Comparison of ENCODE assay signal across 16 cellular contexts in genomic region chr3:30721314-30721634, GRCh38.
"Had no signal": no experiment of that assay in that cellular context is flagged by ENCODE, and none has a peak within 500 bp of the region (broad histone marks: within the 10 kb centered on the region; RNA-seq: fewer than 3 reads in every experiment).

No MANE protein-coding gene starts in this region.

- H3K27ac ChIP-seq: dorsolateral prefrontal cortex, esophagus squamous epithelium, foreskin keratinocyte, heart right ventricle, right atrium auricular region, suprapubic skin had no signal

- H3K36me3 ChIP-seq: esophagus squamous epithelium, heart right ventricle, right atrium auricular region, suprapubic skin had no signal

- H3K9me3 ChIP-seq: esophagus squamous epithelium, heart right ventricle, right atrium auricular region, suprapubic skin had no signal

- H3K4me3 ChIP-seq: dorsolateral prefrontal cortex, esophagus squamous epithelium, heart right ventricle, right atrium auricular region, suprapubic skin had no signal

- DNase-seq: activated CD4-positive, alpha-beta memory T cell treated with anti-CD3 and anti-CD28 coated beads, Interleukin-2, amount 10 ng/mL, durations not matched to agents 7 days and 5 days; activated CD4-positive, alpha-beta T cell treated with anti-CD3 and anti-CD28 coated beads for 36 hours; activated CD8-positive, alpha-beta memory T cell treated with anti-CD3 and anti-CD28 coated beads, Interleukin-2, amount 50 U/mL, for 4 hours; activated gamma-delta T cell treated with Interleukin-2 at 50 U/mL for 16 hours; activated naive CD8-positive, alpha-beta T cell treated with anti-CD3 and anti-CD28 coated beads for 36 hours; activated T-cell treated with anti-CD3 and anti-CD28 coated beads, Interleukin-2, amount 50 U/mL, for 72 hours; dorsolateral prefrontal cortex; esophagus squamous epithelium; heart right ventricle; posterior cingulate gyrus; stimulated activated naive CD8-positive, alpha-beta T cell treated with anti-CD3 and anti-CD28 coated beads, Interleukin-15, Interleukin-2, amounts not matched to agents 100 U/mL and 50 U/mL, for 24 hours; T-cell; T1000 had no signal

- H3K4me1 ChIP-seq: esophagus squamous epithelium, heart right ventricle, right atrium auricular region, suprapubic skin had no signal

- H3K27me3 ChIP-seq: esophagus squamous epithelium, heart right ventricle, right atrium auricular region, suprapubic skin had no signal
